Comparison of ENCODE assay signal across 1 cellular context in the genomic region with DNA sequence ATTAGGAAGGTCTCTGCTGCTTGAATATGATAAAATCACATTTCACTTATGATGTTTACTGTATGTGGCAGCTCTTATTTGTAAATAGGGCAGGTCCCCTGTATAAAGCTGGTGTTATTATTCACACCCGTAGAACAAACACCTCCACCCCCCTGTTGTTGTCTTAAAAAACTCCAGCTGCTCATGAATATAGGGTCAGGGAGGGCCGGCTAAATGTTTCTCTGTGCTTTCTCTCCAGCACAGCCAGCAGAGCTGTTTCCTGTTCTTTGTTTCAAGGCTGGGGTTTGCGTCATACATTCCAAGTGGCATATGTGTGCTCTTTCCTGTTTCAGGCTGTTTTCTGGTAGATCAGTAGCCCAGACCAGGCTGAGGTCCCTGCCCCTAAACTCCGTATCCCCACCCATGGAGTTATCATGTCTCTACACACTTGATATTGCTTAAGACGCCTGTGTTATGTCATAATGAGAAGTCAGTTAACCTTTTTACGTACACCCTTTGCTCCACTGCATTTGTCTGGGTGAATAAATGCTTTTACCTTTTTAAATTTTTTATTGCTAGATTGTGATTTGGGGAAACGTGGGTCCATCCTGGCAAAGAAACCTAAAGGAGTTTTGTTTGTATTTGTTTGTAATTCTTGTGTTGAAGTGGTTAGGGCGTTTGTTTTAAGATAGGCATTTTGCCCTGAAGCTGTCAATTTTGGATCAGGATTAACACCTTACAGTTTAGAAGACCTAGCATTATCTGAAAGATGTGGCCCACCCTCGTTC.
TF ChIP-seq lines count a peak whose summit lies in the region.

No MANE protein-coding gene starts in this region.

TF ChIP-seq in K562, 482 proteins besides CTCF, POLR2A, EP300 and RAD21 (continued from another document and continues in another):
- TF ChIP-seq, protein P1, sequence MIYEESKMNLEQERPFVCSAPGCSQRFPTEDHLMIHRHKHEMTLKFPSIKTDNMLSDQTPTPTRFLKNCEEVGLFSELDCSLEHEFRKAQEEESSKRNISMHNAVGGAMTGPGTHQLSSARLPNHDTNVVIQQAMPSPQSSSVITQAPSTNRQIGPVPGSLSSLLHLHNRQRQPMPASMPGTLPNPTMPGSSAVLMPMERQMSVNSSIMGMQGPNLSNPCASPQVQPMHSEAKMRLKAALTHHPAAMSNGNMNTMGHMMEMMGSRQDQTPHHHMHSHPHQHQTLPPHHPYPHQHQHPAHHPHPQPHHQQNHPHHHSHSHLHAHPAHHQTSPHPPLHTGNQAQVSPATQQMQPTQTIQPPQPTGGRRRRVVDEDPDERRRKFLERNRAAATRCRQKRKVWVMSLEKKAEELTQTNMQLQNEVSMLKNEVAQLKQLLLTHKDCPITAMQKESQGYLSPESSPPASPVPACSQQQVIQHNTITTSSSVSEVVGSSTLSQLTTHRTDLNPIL (CRISPR knock-in tag; IDR thresholded peaks at IDR 0.05): no peak
- no peak for TF ChIP-seq KLF1 (tag; IDR thresholded peaks at IDR 0.05)
- TF ChIP-seq ZNF174 (CRISPR knock-in tag; IDR thresholded peaks at IDR 0.05): no peak
- TF ChIP-seq, protein P2, sequence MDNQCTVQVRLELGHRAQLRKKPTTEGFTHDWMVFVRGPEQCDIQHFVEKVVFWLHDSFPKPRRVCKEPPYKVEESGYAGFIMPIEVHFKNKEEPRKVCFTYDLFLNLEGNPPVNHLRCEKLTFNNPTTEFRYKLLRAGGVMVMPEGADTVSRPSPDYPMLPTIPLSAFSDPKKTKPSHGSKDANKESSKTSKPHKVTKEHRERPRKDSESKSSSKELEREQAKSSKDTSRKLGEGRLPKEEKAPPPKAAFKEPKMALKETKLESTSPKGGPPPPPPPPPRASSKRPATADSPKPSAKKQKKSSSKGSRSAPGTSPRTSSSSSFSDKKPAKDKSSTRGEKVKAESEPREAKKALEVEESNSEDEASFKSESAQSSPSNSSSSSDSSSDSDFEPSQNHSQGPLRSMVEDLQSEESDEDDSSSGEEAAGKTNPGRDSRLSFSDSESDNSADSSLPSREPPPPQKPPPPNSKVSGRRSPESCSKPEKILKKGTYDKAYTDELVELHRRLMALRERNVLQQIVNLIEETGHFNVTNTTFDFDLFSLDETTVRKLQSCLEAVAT (IDR thresholded peaks at IDR 0.05): peak in 1 of 2 experiments; percentile 55; a peak in 2 of 4 replicates
- TF ChIP-seq YY1 (IDR thresholded peaks at IDR 0.05; ENCODE audit: borderline replicate concordance in 1 of 3, control insufficient read depth in 1 of 3, extremely low read depth in 1 of 3, insufficient read depth in 3 of 3, insufficient read length in 1 of 3, insufficient replicate concordance in 2 of 3, low read depth in 1 of 3, low read length in 2 of 3): peak in 1 of 3 experiments; percentile 34
- TF ChIP-seq PTTG1 (tag; IDR thresholded peaks at IDR 0.05; ENCODE audit: low read depth): no peak
- TF ChIP-seq GABPB1 (CRISPR knock-in tag; IDR thresholded peaks at IDR 0.05): peak; percentile 84; the same call in 1 of the 2 replicates
- TF ChIP-seq BRD4 (IDR thresholded peaks at IDR 0.05): no peak
- TF ChIP-seq, protein P3, sequence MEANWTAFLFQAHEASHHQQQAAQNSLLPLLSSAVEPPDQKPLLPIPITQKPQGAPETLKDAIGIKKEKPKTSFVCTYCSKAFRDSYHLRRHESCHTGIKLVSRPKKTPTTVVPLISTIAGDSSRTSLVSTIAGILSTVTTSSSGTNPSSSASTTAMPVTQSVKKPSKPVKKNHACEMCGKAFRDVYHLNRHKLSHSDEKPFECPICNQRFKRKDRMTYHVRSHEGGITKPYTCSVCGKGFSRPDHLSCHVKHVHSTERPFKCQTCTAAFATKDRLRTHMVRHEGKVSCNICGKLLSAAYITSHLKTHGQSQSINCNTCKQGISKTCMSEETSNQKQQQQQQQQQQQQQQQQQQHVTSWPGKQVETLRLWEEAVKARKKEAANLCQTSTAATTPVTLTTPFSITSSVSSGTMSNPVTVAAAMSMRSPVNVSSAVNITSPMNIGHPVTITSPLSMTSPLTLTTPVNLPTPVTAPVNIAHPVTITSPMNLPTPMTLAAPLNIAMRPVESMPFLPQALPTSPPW (CRISPR knock-in tag; IDR thresholded peaks at IDR 0.05): peak; percentile 67
- TF ChIP-seq, protein P4, sequence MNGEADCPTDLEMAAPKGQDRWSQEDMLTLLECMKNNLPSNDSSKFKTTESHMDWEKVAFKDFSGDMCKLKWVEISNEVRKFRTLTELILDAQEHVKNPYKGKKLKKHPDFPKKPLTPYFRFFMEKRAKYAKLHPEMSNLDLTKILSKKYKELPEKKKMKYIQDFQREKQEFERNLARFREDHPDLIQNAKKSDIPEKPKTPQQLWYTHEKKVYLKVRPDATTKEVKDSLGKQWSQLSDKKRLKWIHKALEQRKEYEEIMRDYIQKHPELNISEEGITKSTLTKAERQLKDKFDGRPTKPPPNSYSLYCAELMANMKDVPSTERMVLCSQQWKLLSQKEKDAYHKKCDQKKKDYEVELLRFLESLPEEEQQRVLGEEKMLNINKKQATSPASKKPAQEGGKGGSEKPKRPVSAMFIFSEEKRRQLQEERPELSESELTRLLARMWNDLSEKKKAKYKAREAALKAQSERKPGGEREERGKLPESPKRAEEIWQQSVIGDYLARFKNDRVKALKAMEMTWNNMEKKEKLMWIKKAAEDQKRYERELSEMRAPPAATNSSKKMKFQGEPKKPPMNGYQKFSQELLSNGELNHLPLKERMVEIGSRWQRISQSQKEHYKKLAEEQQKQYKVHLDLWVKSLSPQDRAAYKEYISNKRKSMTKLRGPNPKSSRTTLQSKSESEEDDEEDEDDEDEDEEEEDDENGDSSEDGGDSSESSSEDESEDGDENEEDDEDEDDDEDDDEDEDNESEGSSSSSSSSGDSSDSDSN (IDR thresholded peaks at IDR 0.05; ENCODE audit: borderline replicate concordance in 1 of 2, low read depth in 2 of 2, low read length in 2 of 2): peak; percentile 71 to 87; a peak in 3 of 4 replicates
- peak; percentile 64 for TF ChIP-seq TBP (optimal IDR thresholded peaks at IDR 0.05; ENCODE audit: low read depth, low read length)
- 0 out of 2 replicates have a peak, but pooled peaks have one; percentile 35 for TF ChIP-seq PHB2 (IDR thresholded peaks at IDR 0.05; ENCODE audit: low read depth)
- TF ChIP-seq PTBP1 (IDR thresholded peaks at IDR 0.05; ENCODE audit: low read depth, low read length): no peak
- TF ChIP-seq SMARCA4 (IDR thresholded peaks at IDR 0.05): peak; percentile 93
- no peak for TF ChIP-seq ZNF184 (CRISPR knock-in tag; IDR thresholded peaks at IDR 0.05)
- peak; percentile 41 for TF ChIP-seq BCOR (IDR thresholded peaks at IDR 0.05)
- TF ChIP-seq FOXJ2 (tag; IDR thresholded peaks at IDR 0.05): 0 out of 2 replicates have a peak, but pooled peaks have one; percentile 60
- TF ChIP-seq, protein P5, sequence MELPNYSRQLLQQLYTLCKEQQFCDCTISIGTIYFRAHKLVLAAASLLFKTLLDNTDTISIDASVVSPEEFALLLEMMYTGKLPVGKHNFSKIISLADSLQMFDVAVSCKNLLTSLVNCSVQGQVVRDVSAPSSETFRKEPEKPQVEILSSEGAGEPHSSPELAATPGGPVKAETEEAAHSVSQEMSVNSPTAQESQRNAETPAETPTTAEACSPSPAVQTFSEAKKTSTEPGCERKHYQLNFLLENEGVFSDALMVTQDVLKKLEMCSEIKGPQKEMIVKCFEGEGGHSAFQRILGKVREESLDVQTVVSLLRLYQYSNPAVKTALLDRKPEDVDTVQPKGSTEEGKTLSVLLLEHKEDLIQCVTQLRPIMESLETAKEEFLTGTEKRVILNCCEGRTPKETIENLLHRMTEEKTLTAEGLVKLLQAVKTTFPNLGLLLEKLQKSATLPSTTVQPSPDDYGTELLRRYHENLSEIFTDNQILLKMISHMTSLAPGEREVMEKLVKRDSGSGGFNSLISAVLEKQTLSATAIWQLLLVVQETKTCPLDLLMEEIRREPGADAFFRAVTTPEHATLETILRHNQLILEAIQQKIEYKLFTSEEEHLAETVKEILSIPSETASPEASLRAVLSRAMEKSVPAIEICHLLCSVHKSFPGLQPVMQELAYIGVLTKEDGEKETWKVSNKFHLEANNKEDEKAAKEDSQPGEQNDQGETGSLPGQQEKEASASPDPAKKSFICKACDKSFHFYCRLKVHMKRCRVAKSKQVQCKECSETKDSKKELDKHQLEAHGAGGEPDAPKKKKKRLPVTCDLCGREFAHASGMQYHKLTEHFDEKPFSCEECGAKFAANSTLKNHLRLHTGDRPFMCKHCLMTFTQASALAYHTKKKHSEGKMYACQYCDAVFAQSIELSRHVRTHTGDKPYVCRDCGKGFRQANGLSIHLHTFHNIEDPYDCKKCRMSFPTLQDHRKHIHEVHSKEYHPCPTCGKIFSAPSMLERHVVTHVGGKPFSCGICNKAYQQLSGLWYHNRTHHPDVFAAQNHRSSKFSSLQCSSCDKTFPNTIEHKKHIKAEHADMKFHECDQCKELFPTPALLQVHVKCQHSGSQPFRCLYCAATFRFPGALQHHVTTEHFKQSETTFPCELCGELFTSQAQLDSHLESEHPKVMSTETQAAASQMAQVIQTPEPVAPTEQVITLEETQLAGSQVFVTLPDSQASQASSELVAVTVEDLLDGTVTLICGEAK (IDR thresholded peaks at IDR 0.05): peak; percentile 70
- TF ChIP-seq, protein P5 (CRISPR knock-in tag; IDR thresholded peaks at IDR 0.05): no peak
- TF ChIP-seq CEBPB (tag; IDR thresholded peaks at IDR 0.05): peak; percentile 100
- TF ChIP-seq, protein P6, sequence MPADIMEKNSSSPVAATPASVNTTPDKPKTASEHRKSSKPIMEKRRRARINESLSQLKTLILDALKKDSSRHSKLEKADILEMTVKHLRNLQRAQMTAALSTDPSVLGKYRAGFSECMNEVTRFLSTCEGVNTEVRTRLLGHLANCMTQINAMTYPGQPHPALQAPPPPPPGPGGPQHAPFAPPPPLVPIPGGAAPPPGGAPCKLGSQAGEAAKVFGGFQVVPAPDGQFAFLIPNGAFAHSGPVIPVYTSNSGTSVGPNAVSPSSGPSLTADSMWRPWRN (IDR thresholded peaks at IDR 0.05; ENCODE audit: low read depth): peak; percentile 24; the same call in 1 of the 2 replicates
- TF ChIP-seq TRIM24 (IDR thresholded peaks at IDR 0.05): peak; percentile 89 to 90
- TF ChIP-seq CBFA2T3 (IDR thresholded peaks at IDR 0.05): peak; percentile 93
- no peak for TF ChIP-seq ZFPM2 (CRISPR knock-in tag; IDR thresholded peaks at IDR 0.05)
- TF ChIP-seq ZNF282 (CRISPR knock-in tag; IDR thresholded peaks at IDR 0.05): no peak
- peak; percentile 88 for TF ChIP-seq SMARCE1 (IDR thresholded peaks at IDR 0.05)
- TF ChIP-seq PHF21A (IDR thresholded peaks at IDR 0.05; ENCODE audit: borderline replicate concordance, low read depth): peak; percentile 29; the same call in 1 of the 2 replicates
- TF ChIP-seq, protein P7, sequence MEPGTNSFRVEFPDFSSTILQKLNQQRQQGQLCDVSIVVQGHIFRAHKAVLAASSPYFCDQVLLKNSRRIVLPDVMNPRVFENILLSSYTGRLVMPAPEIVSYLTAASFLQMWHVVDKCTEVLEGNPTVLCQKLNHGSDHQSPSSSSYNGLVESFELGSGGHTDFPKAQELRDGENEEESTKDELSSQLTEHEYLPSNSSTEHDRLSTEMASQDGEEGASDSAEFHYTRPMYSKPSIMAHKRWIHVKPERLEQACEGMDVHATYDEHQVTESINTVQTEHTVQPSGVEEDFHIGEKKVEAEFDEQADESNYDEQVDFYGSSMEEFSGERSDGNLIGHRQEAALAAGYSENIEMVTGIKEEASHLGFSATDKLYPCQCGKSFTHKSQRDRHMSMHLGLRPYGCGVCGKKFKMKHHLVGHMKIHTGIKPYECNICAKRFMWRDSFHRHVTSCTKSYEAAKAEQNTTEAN (CRISPR knock-in tag; IDR thresholded peaks at IDR 0.05): no peak
- TF ChIP-seq HCFC1 (IDR thresholded peaks at IDR 0.05; ENCODE audit: low read depth, low read length): peak; percentile 49; the same call in 1 of the 2 replicates
- TF ChIP-seq NUFIP1 (IDR thresholded peaks at IDR 0.05; ENCODE audit: partially characterized antibody): no peak
- 0 out of 2 replicates have a peak, but pooled peaks have one; percentile 64 for TF ChIP-seq ERF (CRISPR knock-in tag; IDR thresholded peaks at IDR 0.05)
- TF ChIP-seq ZNF778 (CRISPR knock-in tag; IDR thresholded peaks at IDR 0.05): no peak
- TF ChIP-seq CBX3 (IDR thresholded peaks at IDR 0.05; ENCODE audit: borderline replicate concordance in 1 of 2, low read length in 2 of 2): 0 out of 3 replicates have a peak, but pooled peaks of 1 of the 2 experiments have one; percentile 34
- TF ChIP-seq GTF2F1 (IDR thresholded peaks at IDR 0.05; ENCODE audit: low read depth, low read length): no peak
- peak; percentile 85 for TF ChIP-seq STAT5A (IDR thresholded peaks at IDR 0.05; ENCODE audit: borderline replicate concordance, low read length)
- TF ChIP-seq, protein P8, sequence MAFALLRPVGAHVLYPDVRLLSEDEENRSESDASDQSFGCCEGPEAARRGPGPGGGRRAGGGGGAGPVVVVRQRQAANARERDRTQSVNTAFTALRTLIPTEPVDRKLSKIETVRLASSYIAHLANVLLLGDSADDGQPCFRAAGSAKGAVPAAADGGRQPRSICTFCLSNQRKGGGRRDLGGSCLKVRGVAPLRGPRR (CRISPR knock-in tag; IDR thresholded peaks at IDR 0.05): no peak
- TF ChIP-seq NFE2 (IDR thresholded peaks at IDR 0.05; ENCODE audit: low read depth): peak; percentile 57
- no peak for TF ChIP-seq ZNF232 (CRISPR knock-in tag; IDR thresholded peaks at IDR 0.05)
- no peak for TF ChIP-seq PHF20 (IDR thresholded peaks at IDR 0.05; ENCODE audit: partially characterized antibody)
- no peak for TF ChIP-seq STAT5B (CRISPR knock-in tag; IDR thresholded peaks at IDR 0.05)
- TF ChIP-seq MED1 (CRISPR knock-in tag; IDR thresholded peaks at IDR 0.05; ENCODE audit: borderline replicate concordance): no peak
- TF ChIP-seq TAF9B (IDR thresholded peaks at IDR 0.05; ENCODE audit: partially characterized antibody): peak; percentile 84
